Comparison of ENCODE assay signal across 8 cellular contexts in genomic region chr13:28659611-28659970, GRCh38. TPM values are rescaled to one million over a fixed set of nuclear protein-coding genes. Genes with fewer than 3 reads are reported as not detected.
DNase-seq lines count a peak whose midpoint lies in the region; ATAC-seq and TF ChIP-seq lines count a peak whose summit lies in the region.

No MANE protein-coding gene starts in this region.

- TF ChIP-seq POLR2A in prostate gland (IDR thresholded peaks at IDR 0.05): no peak

- in situ Hi-C loops in G401 (cut with HindIII; ENCODE audit: low sequenced_read_pairs): no loop called here

- WGBS in prostate gland: 20% methylated on average over 4 of the region's 4 CpGs

- H3K36me3 Mint-ChIP-seq in T-helper 2 cell treated with Interferon-gamma antibody and Interleukin-4, amounts not matched to agents 5 μg/mL and 100 μg/mL, for 36 hours (ENCODE audit: low read depth): peaks cover 35% of the 10 kb centered on the region

- peak overlapping the region; percentile 87 to 90 for H3K4me3 ChIP-seq in prostate gland

- no peak for TF ChIP-seq CTCF in prostate gland (IDR thresholded peaks at IDR 0.05)

- ATAC-seq in HG03097 (IDR thresholded peaks at IDR 0.05; ENCODE audit: low FRiP score, unreplicated experiment) (peak; percentile 25), HG03095 (IDR thresholded peaks at IDR 0.05; ENCODE audit: unreplicated experiment) (no peak)

- intact Hi-C loops in prostate gland (cut with DNase I): loop anchor here (5.0 to 10.0 kb wide), 3 partner anchors 58 to 1455 kb away; partner anchors contain the start of genes PAN3 and SLC46A3

- no peaks in the 10 kb centered on the region for H3K9me3 ChIP-seq in prostate gland

- no peaks in the 10 kb centered on the region for H3K27me3 Mint-ChIP-seq in T-helper 2 cell treated with Interferon-gamma antibody and Interleukin-4, amounts not matched to agents 5 μg/mL and 100 μg/mL, for 36 hours (ENCODE audit: low read depth)

- H3K27ac ChIP-seq in prostate gland: peak overlapping the region; percentile 82 to 88

- H3K27me3 ChIP-seq in prostate gland (replicated peaks; ENCODE audit: insufficient read depth): no peaks in the 10 kb centered on the region

- H3K27ac Mint-ChIP-seq in T-helper 2 cell treated with Interferon-gamma antibody and Interleukin-4, amounts not matched to agents 5 μg/mL and 100 μg/mL, for 36 hours: peak overlapping the region; percentile 97

- H3K4me1 Mint-ChIP-seq in T-helper 2 cell treated with Interferon-gamma antibody and Interleukin-4, amounts not matched to agents 5 μg/mL and 100 μg/mL, for 36 hours (ENCODE audit: low read depth): peaks cover 42% of the 10 kb centered on the region

- H3K9me3 Mint-ChIP-seq in T-helper 2 cell treated with Interferon-gamma antibody and Interleukin-4, amounts not matched to agents 5 μg/mL and 100 μg/mL, for 36 hours: no peaks in the 10 kb centered on the region

- DNase-seq in stimulated activated CD4-positive, alpha-beta T cell treated with anti-CD3 and anti-CD28 coated beads, Interleukin-2, amount 100 ng/mL, for 4 hours (ENCODE audit: low read depth): peak; percentile 9
- no peak for DNase-seq in stimulated activated CD4-positive, alpha-beta T cell treated with anti-CD3 and anti-CD28 coated beads, Interleukin-4, amount 100 ng/mL, for 1 hour
- peak; percentile 33 for DNase-seq in T-helper 2 cell treated with Interferon-gamma antibody and Interleukin-4, amounts not matched to agents 5 μg/mL and 100 μg/mL, for 36 hours (ENCODE audit: low spot score)
- DNase-seq in fibroblast of gingiva (ENCODE audit: low read depth) (peak; percentile 43), prostate gland (ENCODE audit: low spot score) (no peak), G401 (ENCODE audit: low spot score) (no peak)

- H3K4me3 Mint-ChIP-seq in T-helper 2 cell treated with Interferon-gamma antibody and Interleukin-4, amounts not matched to agents 5 μg/mL and 100 μg/mL, for 36 hours: peak overlapping the region; percentile 94

- H3K36me3 ChIP-seq in prostate gland: no peaks in the 10 kb centered on the region

- no peaks in the 10 kb centered on the region for H3K4me1 ChIP-seq in prostate gland (replicated peaks)

RNA-seq across cellular contexts. Expression of gene POMP, which starts 0.7 kb away (rescaled TPM):
- total RNA-seq in prostate gland: 10 to 100 TPM; 26.3 to 35.9 TPM
- total RNA-seq in G401 (2014; rRNA removed; shearing (Covaris generic)): 75.0 and 89.5 TPM in 2 replicates

RNA-seq across cellular contexts. Expression of gene SLC46A3, which starts 59.2 kb away (rescaled TPM):
- total RNA-seq in prostate gland: 10 to 100 TPM in 1 of 2 donors, 1 to 10 TPM in 1; 8.2 to 16.8 TPM
- total RNA-seq in G401 (2014; rRNA removed; shearing (Covaris generic)): 0.06 TPM in 1 of 2 replicates, not detected in the other

Comparison
In these comparisons a context has a peak if more than half of its experiments do, and no peak if none do; other contexts are left out.
1. DNase-seq: peak in stimulated activated CD4-positive, alpha-beta T cell treated with anti-CD3 and anti-CD28 coated beads, Interleukin-2, amount 100 ng/mL, for 4 hours (single experiment), T-helper 2 cell treated with Interferon-gamma antibody and Interleukin-4, amounts not matched to agents 5 μg/mL and 100 μg/mL, for 36 hours (single experiment) and fibroblast of gingiva (single experiment); none in stimulated activated CD4-positive, alpha-beta T cell treated with anti-CD3 and anti-CD28 coated beads, Interleukin-4, amount 100 ng/mL, for 1 hour (single experiment), prostate gland (single experiment) and G401 (single experiment).